ENCODE assay signal across 8 cellular contexts in genomic region chr11:61815790-61816735, GRCh38. TPM values are rescaled to one million over a fixed set of nuclear protein-coding genes. Genes with fewer than 3 reads are reported as not detected.
DNase-seq lines count a peak whose midpoint lies in the region; ATAC-seq and TF ChIP-seq lines count a peak whose summit lies in the region.

No MANE protein-coding gene starts in this region.

- H3K36me3 ChIP-seq in SJCRH30 (peaks cover 24% of the 10 kb centered on the region), cardiac muscle cell (peaks cover 23% of the 10 kb centered on the region), ovary (no peaks in the 10 kb centered on the region)

- no peak for TF ChIP-seq EP300 in ovary (IDR thresholded peaks at IDR 0.05)

- H3K4me3 Mint-ChIP-seq in activated naive CD8-positive, alpha-beta T cell treated with anti-CD3 and anti-CD28 coated beads, Interleukin-2, amount 50 U/mL, for 24 hours = peak overlapping the region; percentile 85

- peak; percentile 90 for DNase-seq in DMS 273 (lab: John Stamatoyannopoulos, UW; ENCODE audit: unreplicated experiment)
- DNase-seq in HuH-7 (ENCODE audit: low spot score) = peak; percentile 75
- peak; percentile 71 to 79 for DNase-seq in SJCRH30
- DNase-seq in activated naive CD8-positive, alpha-beta T cell treated with anti-CD3 and anti-CD28 coated beads, Interleukin-2, amount 50 U/mL, for 24 hours = peak; percentile 68
- DNase-seq in cardiac muscle cell (ENCODE audit: low read depth in 1 of 2, low spot score in 1 of 2) = peak; percentile 67 to 85
- peak; percentile 75 to 83 (median 81) for DNase-seq in ovary
- no peak for DNase-seq in NCI-H187 treated with DMSO at 0.1 percent for 48 hours (lab: John Stamatoyannopoulos, UW)

- H3K9me3 Mint-ChIP-seq in activated naive CD8-positive, alpha-beta T cell treated with anti-CD3 and anti-CD28 coated beads, Interleukin-2, amount 50 U/mL, for 24 hours = no peaks in the 10 kb centered on the region

- H3K27ac Mint-ChIP-seq in activated naive CD8-positive, alpha-beta T cell treated with anti-CD3 and anti-CD28 coated beads, Interleukin-2, amount 50 U/mL, for 24 hours = peak overlapping the region; percentile 58

- H3K27me3 ChIP-seq in SJCRH30 (no peaks in the 10 kb centered on the region), cardiac muscle cell (no peaks in the 10 kb centered on the region), ovary (no peaks in the 10 kb centered on the region)

- TF ChIP-seq POLR2A in ovary (IDR thresholded peaks at IDR 0.05) = no peak

- H3K4me1 Mint-ChIP-seq in activated naive CD8-positive, alpha-beta T cell treated with anti-CD3 and anti-CD28 coated beads, Interleukin-2, amount 50 U/mL, for 24 hours = peaks cover 13% of the 10 kb centered on the region

- TF ChIP-seq CTCF in cardiac muscle cell (IDR thresholded peaks at IDR 0.05; ENCODE audit: low read depth, low read length) = no peak
- no peak for TF ChIP-seq CTCF in ovary (IDR thresholded peaks at IDR 0.05)

- peaks cover 32% of the 10 kb centered on the region for H3K27me3 Mint-ChIP-seq in activated naive CD8-positive, alpha-beta T cell treated with anti-CD3 and anti-CD28 coated beads, Interleukin-2, amount 50 U/mL, for 24 hours

- intact Hi-C loops in ovary (cut with DNase I) = no loop called here

- H3K27ac ChIP-seq in SJCRH30 (peak overlapping the region; percentile 80), cardiac muscle cell (peak overlapping the region; percentile 97), ovary (peak overlapping the region; percentile 95 to 98)

- H3K36me3 Mint-ChIP-seq in activated naive CD8-positive, alpha-beta T cell treated with anti-CD3 and anti-CD28 coated beads, Interleukin-2, amount 50 U/mL, for 24 hours (ENCODE audit: low read depth) = peaks cover 10% of the 10 kb centered on the region

- H3K4me3 ChIP-seq in SJCRH30 = peak overlapping the region; percentile 72
- peak overlapping the region; percentile 59 for H3K4me3 ChIP-seq in cardiac muscle cell
- H3K4me3 ChIP-seq in ovary = peak overlapping the region; percentile 73

- H3K9me3 ChIP-seq in SJCRH30 (replicated peaks) (no peaks in the 10 kb centered on the region), cardiac muscle cell (ENCODE audit: low read depth) (no peaks in the 10 kb centered on the region), ovary (no peaks in the 10 kb centered on the region)

- no peaks in the 10 kb centered on the region for H3K4me1 ChIP-seq in SJCRH30
- peaks cover 15% of the 10 kb centered on the region for H3K4me1 ChIP-seq in cardiac muscle cell (ENCODE audit: low read depth)
- H3K4me1 ChIP-seq in ovary (ENCODE audit: insufficient read depth) = no peaks in the 10 kb centered on the region

- WGBS in ovary, 3 donors = 0 to 1% (median 0%) methylated on average over 64 to 69 of the region's 69 CpGs

- peak; percentile 16 for ATAC-seq in GM21360 (IDR thresholded peaks at IDR 0.05; ENCODE audit: unreplicated experiment)
- peak; percentile 65 for ATAC-seq in activated naive CD8-positive, alpha-beta T cell treated with anti-CD3 and anti-CD28 coated beads, Interleukin-2, amount 50 U/mL, for 24 hours

RNA-seq across cellular contexts. Expression of gene FADS1, which starts 0.7 kb away (rescaled TPM):
- 94.6 and 105 TPM in 2 replicates for total RNA-seq in SJCRH30 (2014; rRNA removed; shearing (Covaris generic))
- 114 and 164 TPM in 2 replicates for total RNA-seq in cardiac muscle cell
- polyA plus RNA-seq in cardiac muscle cell = 183 and 249 TPM in 2 replicates
- total RNA-seq in ovary = 100 to 1,000 TPM in 1 of 7 donors, 10 to 100 TPM in 6; 16.2 to 242 (median 53.7) TPM
- 10 to 100 TPM; 20.1 to 45.3 TPM for polyA plus RNA-seq in ovary

RNA-seq across cellular contexts. Expression of gene FADS2, which starts 12.0 kb away (rescaled TPM):
- 13.3 and 14.2 TPM in 2 replicates for total RNA-seq in SJCRH30 (2014; rRNA removed; shearing (Covaris generic))
- 103 and 239 TPM in 2 replicates for total RNA-seq in cardiac muscle cell
- 129 and 262 TPM in 2 replicates for polyA plus RNA-seq in cardiac muscle cell
- 100 to 1,000 TPM in 1 of 7 donors, 10 to 100 TPM in 4, 1 to 10 TPM in 2; 6.3 to 298 (median 26.2) TPM for total RNA-seq in ovary
- polyA plus RNA-seq in ovary = 10 to 100 TPM; 20.6 to 96.9 TPM

RNA-seq across cellular contexts. Expression of gene FEN1, which starts 23.4 kb away (rescaled TPM):
- total RNA-seq in SJCRH30 (2014; rRNA removed; shearing (Covaris generic)) = 87.3 and 92.0 TPM in 2 replicates
- total RNA-seq in cardiac muscle cell (13.5 and 30.7 TPM in 2 replicates), ovary (1 to 10 TPM; 3.7 to 8.6 (median 5.2) TPM)
- polyA plus RNA-seq in cardiac muscle cell (13.2 and 39.2 TPM in 2 replicates), ovary (1 to 10 TPM; 4.4 to 4.7 TPM)

RNA-seq across cellular contexts. Expression of gene TMEM258, which starts 23.7 kb away (rescaled TPM):
- 95.5 and 123 TPM in 2 replicates for total RNA-seq in SJCRH30 (2014; rRNA removed; shearing (Covaris generic))
- total RNA-seq in cardiac muscle cell (29.3 and 35.3 TPM in 2 replicates), ovary (100 to 1,000 TPM in 5 of 7 donors, 10 to 100 TPM in 2; 32.2 to 131 (median 117) TPM)
- polyA plus RNA-seq in cardiac muscle cell (241 and 255 TPM in 2 replicates), ovary (100 to 1,000 TPM; 170 to 192 TPM)
